15 cellular contexts compared by ENCODE assay signal in genomic region chr5:91111473-91112238, GRCh38.
DNase-seq lines count a peak whose midpoint lies in the region; ATAC-seq, FAIRE-seq and TF ChIP-seq lines count a peak whose summit lies in the region.
"Had no signal": no experiment of that assay in that cellular context is flagged by ENCODE, and none has a peak within 500 bp of the region (broad histone marks: within the 10 kb centered on the region; RNA-seq: fewer than 3 reads in every experiment).

No MANE protein-coding gene starts in this region.

- peak overlapping the region; percentile 88; the same call in 1 of the 2 replicates for H3K27ac Mint-ChIP-seq in WTC11
- H3K27ac Mint-ChIP-seq in immature natural killer cell = no peak overlapping the region
- H3K27ac Mint-ChIP-seq: activated naive CD4-positive, alpha-beta T cell treated with anti-CD3 and anti-CD28 coated beads, Interleukin-2, amount 50 U/mL, for 72 hours; activated T-cell treated with anti-CD3 and anti-CD28 coated beads, Interleukin-2, amount 50 U/mL, for 72 hours had no signal

- CTCF ChIA-PET in WTC11 (lab: Charles Lee) = no interaction called here

- H4K91ac ChIP-seq in mesenchymal stem cell (ENCODE audit: low read length) = no peak overlapping the region

- intact Hi-C loops in thyroid gland (cut with DNase I) = no loop called here

- DNase-seq in WTC11 (ENCODE audit: low spot score) (no peak), frontal cortex (ENCODE audit: low spot score in 2 of 2) (no peak), mesenchymal stem cell (no peak), thyroid gland (no peak), substantia nigra (lab: John Stamatoyannopoulos, UW) (no peak), immature natural killer cell (no peak), germinal center (ENCODE audit: low spot score) (no peak)
- DNase-seq: activated T-cell treated with anti-CD3 and anti-CD28 coated beads, Interleukin-2, amount 50 U/mL, for 72 hours; BE2C; cortex of kidney; H7; NCI-H1930; SHP77 had no signal

- H3K27me3 ChIP-seq in mesenchymal stem cell (ENCODE audit: control insufficient read depth in 1 of 2, insufficient read depth in 1 of 2, low read length in 2 of 2) = no peaks in the 10 kb centered on the region
- no peaks in the 10 kb centered on the region for H3K27me3 ChIP-seq in thyroid gland
- H3K27me3 ChIP-seq: BE2C had no signal

- ATAC-seq in WTC11 = no peak
- ATAC-seq: activated naive CD4-positive, alpha-beta T cell treated with anti-CD3 and anti-CD28 coated beads, Interleukin-2, amount 50 U/mL, for 72 hours; activated T-cell treated with anti-CD3 and anti-CD28 coated beads, Interleukin-2, amount 50 U/mL, for 72 hours had no signal

- no peaks in the 10 kb centered on the region; the same call in 1 of the 2 replicates for H3K36me3 Mint-ChIP-seq in WTC11
- H3K36me3 Mint-ChIP-seq in immature natural killer cell = no peaks in the 10 kb centered on the region
- H3K36me3 Mint-ChIP-seq: activated naive CD4-positive, alpha-beta T cell treated with anti-CD3 and anti-CD28 coated beads, Interleukin-2, amount 50 U/mL, for 72 hours had no signal

- no peak overlapping the region for H3K23ac ChIP-seq in mesenchymal stem cell (ENCODE audit: low read length in 2 of 2)

- 71% methylated on average over 2 of the region's 2 CpGs for WGBS in mesenchymal stem cell
- 63 to 80% methylated on average over 2 of the region's 2 CpGs for WGBS in thyroid gland, 2 donors

- FAIRE-seq in frontal cortex (lab: Jason Lieb, UNC) = peak; percentile 6
- FAIRE-seq: islet of Langerhans had no signal

- no peaks in the 10 kb centered on the region for H3K79me1 ChIP-seq in mesenchymal stem cell (replicated peaks; ENCODE audit: low read length, poor library complexity, severe bottlenecking)

- POLR2A ChIA-PET in WTC11 (lab: Charles Lee) = no interaction called here

- no peak overlapping the region for H3K4ac ChIP-seq in mesenchymal stem cell (ENCODE audit: low read depth in 1 of 2, low read length in 2 of 2)

- H3K27me3 Mint-ChIP-seq in WTC11 (ENCODE audit: low read depth) (no peaks in the 10 kb centered on the region), immature natural killer cell (ENCODE audit: low read depth in 3 of 3) (peaks cover 0 to 4% (median 0%) of the 10 kb centered on the region in 3 donors)

- H4K8ac ChIP-seq in mesenchymal stem cell (ENCODE audit: low read length) = no peak overlapping the region

- H2BK5ac ChIP-seq in mesenchymal stem cell (ENCODE audit: low read depth, low read length, poor library complexity, severe bottlenecking) = no peak overlapping the region

- H3K9ac ChIP-seq in mesenchymal stem cell (ENCODE audit: low read length) = peak overlapping the region; percentile 12

- H3K18ac ChIP-seq in mesenchymal stem cell (ENCODE audit: low read depth in 1 of 2, low read length in 2 of 2) = no peak overlapping the region

- H3K27ac ChIP-seq in mesenchymal stem cell (ENCODE audit: low read length, poor library complexity, severe bottlenecking) = no peak overlapping the region
- peak overlapping the region in 2 of 3 donors; percentile 48 to 51 for H3K27ac ChIP-seq in thyroid gland
- H3K27ac ChIP-seq in substantia nigra (ENCODE audit: low read depth, low read length, poor library complexity, severe bottlenecking) = no peak overlapping the region

- TF ChIP-seq CTCF in WTC11 (IDR thresholded peaks at IDR 0.05) = no peak
- no peak for TF ChIP-seq CTCF in thyroid gland (IDR thresholded peaks at IDR 0.05)

- H2BK15ac ChIP-seq in mesenchymal stem cell (ENCODE audit: low read depth, poor library complexity, severe bottlenecking) = no peak overlapping the region

- peaks cover 12% of the 10 kb centered on the region for H3K4me1 Mint-ChIP-seq in WTC11
- peaks cover 0 to 6% of the 10 kb centered on the region in 2 donors for H3K4me1 Mint-ChIP-seq in immature natural killer cell

- no peak overlapping the region for H2AFZ ChIP-seq in mesenchymal stem cell (ENCODE audit: low read depth, low read length)

- H2AK5ac ChIP-seq in mesenchymal stem cell (ENCODE audit: low read length, severe bottlenecking) = no peak overlapping the region

- H3K9me3 Mint-ChIP-seq in WTC11 = no peaks in the 10 kb centered on the region
- no peaks in the 10 kb centered on the region for H3K9me3 Mint-ChIP-seq in immature natural killer cell
- H3K9me3 Mint-ChIP-seq: activated T-cell treated with anti-CD3 and anti-CD28 coated beads, Interleukin-2, amount 50 U/mL, for 72 hours had no signal

- H2BK12ac ChIP-seq in mesenchymal stem cell (ENCODE audit: low read length in 2 of 2) = no peak overlapping the region

- H3K4me3 Mint-ChIP-seq in WTC11 (no peak overlapping the region), immature natural killer cell (no peak overlapping the region)
- H3K4me3 Mint-ChIP-seq: activated T-cell treated with anti-CD3 and anti-CD28 coated beads, Interleukin-2, amount 50 U/mL, for 72 hours had no signal

- no peak overlapping the region for H3K14ac ChIP-seq in mesenchymal stem cell (ENCODE audit: low read length in 2 of 2)

- H3K4me1 ChIP-seq in mesenchymal stem cell (ENCODE audit: control insufficient read depth, insufficient read depth, low read depth, low read length) (no peaks in the 10 kb centered on the region), thyroid gland (peaks cover 34 to 46% of the 10 kb centered on the region in 2 donors)
- H3K4me1 ChIP-seq: BE2C had no signal

- no peak overlapping the region for H3K4me3 ChIP-seq in mesenchymal stem cell (ENCODE audit: insufficient read depth in 1 of 2, low read depth in 1 of 2, low read length in 2 of 2)
- no peak overlapping the region for H3K4me3 ChIP-seq in thyroid gland (replicated peaks in 1 of 3)

- H2BK120ac ChIP-seq in mesenchymal stem cell (ENCODE audit: low read depth, low read length) = no peak overlapping the region

- no peaks in the 10 kb centered on the region for H3K36me3 ChIP-seq in mesenchymal stem cell (ENCODE audit: control insufficient read depth in 1 of 2, insufficient read depth in 2 of 2, low read depth in 1 of 2, low read length in 2 of 2)
- no peaks in the 10 kb centered on the region for H3K36me3 ChIP-seq in thyroid gland
- H3K36me3 ChIP-seq: BE2C had no signal

- H3K4me2 ChIP-seq in mesenchymal stem cell (ENCODE audit: low read length, poor library complexity, severe bottlenecking) = no peak overlapping the region

- no peak for TF ChIP-seq POLR2A in thyroid gland (IDR thresholded peaks at IDR 0.05)

- no peaks in the 10 kb centered on the region for H3K9me3 ChIP-seq in mesenchymal stem cell (ENCODE audit: control insufficient read depth, low read length)
- H3K9me3 ChIP-seq in thyroid gland = no peaks in the 10 kb centered on the region
- H3K9me3 ChIP-seq: BE2C had no signal

TF ChIP-seq in WTC11, 78 proteins besides CTCF, POLR2A, EP300 and RAD21:
- TF ChIP-seq TCF7 (CRISPR knock-in tag; IDR thresholded peaks at IDR 0.05; ENCODE audit: low read depth) (no peak), GRHL2 (CRISPR knock-in tag; IDR thresholded peaks at IDR 0.05; ENCODE audit: insufficient replicate concordance, severe bottlenecking) (no peak), RELA (CRISPR knock-in tag; IDR thresholded peaks at IDR 0.05; ENCODE audit: borderline replicate concordance) (no peak), ZMAT4 (CRISPR knock-in tag; IDR thresholded peaks at IDR 0.05) (no peak), MXD4 (CRISPR knock-in tag; IDR thresholded peaks at IDR 0.05; ENCODE audit: borderline replicate concordance) (no peak), ZSCAN18 (CRISPR knock-in tag; IDR thresholded peaks at IDR 0.05) (no peak), SMAD4 (CRISPR knock-in tag; IDR thresholded peaks at IDR 0.05) (no peak)

Comparison
In these comparisons a context has a peak if more than half of its experiments do, and no peak if none do; other contexts are left out.
1. H3K27ac ChIP-seq: peak in thyroid gland (2 of 3); none in mesenchymal stem cell (single experiment) and substantia nigra (single experiment).